Comparison of ENCODE assay signal across 23 cellular contexts in genomic region chr10:12828736-12829135, GRCh38.
"Had no signal": no experiment of that assay in that cellular context is flagged by ENCODE, and none has a peak within 500 bp of the region (broad histone marks: within the 10 kb centered on the region; RNA-seq: fewer than 3 reads in every experiment).

No MANE protein-coding gene starts in this region.

- H3K27me3 Mint-ChIP-seq: memory B cell, naive B cell had no signal

- H3K4me3 ChIP-seq: hepatocyte, left lung, left ventricle myocardium inferior, lower lobe of right lung, lung, mucosa of descending colon had no signal

- H3K79me2 ChIP-seq: hepatocyte had no signal

- H3K27ac ChIP-seq: hepatocyte, left lung, left ventricle myocardium inferior, lower lobe of right lung had no signal

- DNase-seq: hippocampal formation, hypothalamus, immature natural killer cell, islet precursor cell, kidney, kidney glomerular epithelial cell, left cardiac atrium, left colon, left lung, left ventricle myocardium inferior, left ventricle myocardium superior, lower lobe of right lung, mammary epithelial cell, mesenchymal stem cell, mesendoderm, midbrain, mucosa of descending colon, naive B cell had no signal

- H3K4me3 Mint-ChIP-seq: immature natural killer cell, memory B cell, mesothelial cell of epicardium, naive B cell had no signal

- H3K4me2 ChIP-seq: hepatocyte had no signal

- H3K9me3 ChIP-seq: left lung, left ventricle myocardium inferior, lower lobe of right lung, mucosa of descending colon had no signal

- H2AFZ ChIP-seq: hepatocyte had no signal

- H3K9me3 Mint-ChIP-seq: immature natural killer cell, memory B cell, mesothelial cell of epicardium, naive B cell had no signal

- H3K4me1 ChIP-seq: left lung, left ventricle myocardium inferior, lower lobe of right lung had no signal

- H3K27me3 ChIP-seq: hepatocyte, left lung had no signal

- H3K27ac Mint-ChIP-seq: immature natural killer cell, mesothelial cell of epicardium, naive B cell had no signal

- ATAC-seq: left cardiac atrium, left colon, left lobe of liver, left lung, left ventricle myocardium superior, lower lobe of right lung, mucosa of descending colon had no signal
